In genomic region chr1:53308512-53308911, GRCh38 we compare ENCODE assay signal across 20 cellular contexts.
"Had no signal": no experiment of that assay in that cellular context is flagged by ENCODE, and none has a peak within 500 bp of the region (broad histone marks: within the 10 kb centered on the region; RNA-seq: fewer than 3 reads in every experiment).

No MANE protein-coding gene starts in this region.

- H3K27me3 ChIP-seq: esophagus squamous epithelium, right lobe of liver, upper lobe of left lung had no signal

- H3K36me3 Mint-ChIP-seq: natural killer cell had no signal

- H3K4me3 Mint-ChIP-seq: activated CD4-positive, alpha-beta memory T cell treated with anti-CD3 and anti-CD28 coated beads for 36 hours; activated naive CD8-positive, alpha-beta T cell; natural killer cell; stimulated activated naive CD8-positive, alpha-beta T cell treated with anti-CD3 and anti-CD28 coated beads, Interleukin-15, amount 100 ng/mL, for 72 hours; T-helper 2 cell treated with Interferon-gamma antibody and Interleukin-4, amounts not matched to agents 5 μg/mL and 100 μg/mL, for 36 hours had no signal

- H3K4me2 ChIP-seq: smooth muscle cell had no signal

- H3K9me3 ChIP-seq: esophagus squamous epithelium, prostate gland, right lobe of liver, upper lobe of left lung had no signal

- H3K27ac ChIP-seq: esophagus squamous epithelium, prostate gland, right lobe of liver, upper lobe of left lung had no signal

- H3K27ac Mint-ChIP-seq: activated CD4-positive, alpha-beta memory T cell treated with anti-CD3 and anti-CD28 coated beads for 36 hours; activated naive CD8-positive, alpha-beta T cell; natural killer cell; T-helper 2 cell treated with Interferon-gamma antibody and Interleukin-4, amounts not matched to agents 5 μg/mL and 100 μg/mL, for 36 hours had no signal

- H3K9me3 Mint-ChIP-seq: activated CD4-positive, alpha-beta memory T cell treated with anti-CD3 and anti-CD28 coated beads for 36 hours; natural killer cell; stimulated activated naive CD8-positive, alpha-beta T cell treated with anti-CD3 and anti-CD28 coated beads, Interleukin-15, amount 100 ng/mL, for 72 hours; T-helper 2 cell treated with Interferon-gamma antibody and Interleukin-4, amounts not matched to agents 5 μg/mL and 100 μg/mL, for 36 hours had no signal

- FAIRE-seq: endothelial cell of umbilical vein had no signal

- H3K4me1 ChIP-seq: prostate gland, right lobe of liver had no signal

- H3K4me3 ChIP-seq: esophagus squamous epithelium, prostate gland, right lobe of liver, smooth muscle cell, upper lobe of left lung had no signal

- H3K36me3 ChIP-seq: prostate gland, right lobe of liver, upper lobe of left lung had no signal

- DNase-seq: activated CD4-positive, alpha-beta memory T cell treated with anti-CD3 and anti-CD28 coated beads for 36 hours; activated CD4-positive, alpha-beta T cell treated with anti-CD3 and anti-CD28 coated beads for 1 hour; activated CD8-positive, alpha-beta memory T cell treated with anti-CD3 and anti-CD28 coated beads, Interleukin-2, amount 50 U/mL, for 4 hours; activated gamma-delta T cell treated with Interleukin-2 at 50 U/mL for 16 hours; activated T-cell treated with anti-CD3 and anti-CD28 coated beads, Interleukin-2, amount 50 U/mL, for 48 hours; amniotic stem cell; cerebellar nuclear complex; effector CD8-positive, alpha-beta T cell; esophagus squamous epithelium; left ventricle myocardium superior; mesenchymal stem cell; natural killer cell; right lobe of liver; stimulated activated naive CD8-positive, alpha-beta T cell treated with anti-CD3 and anti-CD28 coated beads, Interleukin-15, amount 100 ng/mL, for 72 hours had no signal

- H3K27me3 Mint-ChIP-seq: activated CD4-positive, alpha-beta memory T cell treated with anti-CD3 and anti-CD28 coated beads for 36 hours; activated naive CD8-positive, alpha-beta T cell; stimulated activated naive CD8-positive, alpha-beta T cell treated with anti-CD3 and anti-CD28 coated beads, Interleukin-15, amount 100 ng/mL, for 72 hours had no signal

- ATAC-seq: left ventricle myocardium superior; natural killer cell; right lobe of liver; stimulated activated naive CD8-positive, alpha-beta T cell treated with anti-CD3 and anti-CD28 coated beads, Interleukin-15, amount 100 ng/mL, for 72 hours had no signal
